4 cellular contexts compared by ENCODE assay signal in genomic region chr10:29929006-29929405, GRCh38.
"Had no signal": no experiment of that assay in that cellular context is flagged by ENCODE, and none has a peak within 500 bp of the region (broad histone marks: within the 10 kb centered on the region; RNA-seq: fewer than 3 reads in every experiment).

No MANE protein-coding gene starts in this region.

- H3K9me3 Mint-ChIP-seq: GM23338, H9 had no signal

- ATAC-seq: GM23338 had no signal

- DNase-seq: H9, HCEC 1CT, IMR-90 had no signal

- H3K27ac Mint-ChIP-seq: GM23338 had no signal

- H3K4me3 Mint-ChIP-seq: GM23338, H9 had no signal
